In genomic region chr13:113930711-113931637, GRCh38 we compare ENCODE assay signal across 10 cellular contexts. TPM values are rescaled to one million over a fixed set of nuclear protein-coding genes. Genes with fewer than 3 reads are reported as not detected.
A peak's percentile ranks its signal among the peaks of the same experiment; 100 is the strongest.
DNase-seq lines count a peak whose midpoint lies in the region; ATAC-seq, FAIRE-seq and TF ChIP-seq lines count a peak whose summit lies in the region.
"Had no signal": no experiment of that assay in that cellular context is flagged by ENCODE, and none has a peak within 500 bp of the region (broad histone marks: within the 10 kb centered on the region; RNA-seq: fewer than 3 reads in every experiment).

No MANE protein-coding gene starts in this region.

- peak; percentile 21 for DNase-seq in activated CD4-positive, alpha-beta T cell treated with anti-CD3 and anti-CD28 coated beads, Interleukin-2, amount 10 ng/mL, durations not matched to agents 7 days and 5 days
- DNase-seq in effector CD4-positive, alpha-beta T cell: peak; percentile 38
- peak in 1 of 2 donors; percentile 79 for DNase-seq in stimulated activated naive CD8-positive, alpha-beta T cell treated with anti-CD3 and anti-CD28 coated beads, Interleukin-15, amount 100 ng/mL, for 72 hours
- DNase-seq in putamen (ENCODE audit: low spot score) (no peak), D721Med (ENCODE audit: insufficient read length, low spot score) (no peak), DMS114 treated with DMSO at 0.1 percent for 48 hours (lab: John Stamatoyannopoulos, UW; ENCODE audit: unreplicated experiment) (no peak)
- DNase-seq: NCI-H748 treated with DMSO at 0.1 percent for 48 hours had no signal

- H3K4me3 Mint-ChIP-seq in activated CD4-positive, alpha-beta T cell treated with anti-CD3 and anti-CD28 coated beads, Interleukin-2, amount 10 ng/mL, durations not matched to agents 7 days and 5 days: no peak overlapping the region
- H3K4me3 Mint-ChIP-seq in stimulated activated naive CD8-positive, alpha-beta T cell treated with anti-CD3 and anti-CD28 coated beads, Interleukin-15, amount 100 ng/mL, for 72 hours: peak overlapping the region in 1 of 2 donors; percentile 29
- H3K4me3 Mint-ChIP-seq: activated naive CD4-positive, alpha-beta T cell treated with anti-CD3 and anti-CD28 coated beads, Interleukin-2, amount 50 U/mL, for 24 hours had no signal

- H3K27ac Mint-ChIP-seq in activated CD4-positive, alpha-beta T cell treated with anti-CD3 and anti-CD28 coated beads, Interleukin-2, amount 10 ng/mL, durations not matched to agents 7 days and 5 days: no peak overlapping the region
- no peak overlapping the region for H3K27ac Mint-ChIP-seq in stimulated activated naive CD8-positive, alpha-beta T cell treated with anti-CD3 and anti-CD28 coated beads, Interleukin-15, amount 100 ng/mL, for 72 hours
- H3K27ac Mint-ChIP-seq: activated naive CD4-positive, alpha-beta T cell treated with anti-CD3 and anti-CD28 coated beads, Interleukin-2, amount 50 U/mL, for 24 hours had no signal

- H3K27me3 Mint-ChIP-seq in activated CD4-positive, alpha-beta T cell treated with anti-CD3 and anti-CD28 coated beads, Interleukin-2, amount 10 ng/mL, durations not matched to agents 7 days and 5 days: peaks cover 7% of the 10 kb centered on the region
- no peaks in the 10 kb centered on the region for H3K27me3 Mint-ChIP-seq in stimulated activated naive CD8-positive, alpha-beta T cell treated with anti-CD3 and anti-CD28 coated beads, Interleukin-15, amount 100 ng/mL, for 72 hours
- H3K27me3 Mint-ChIP-seq: activated naive CD4-positive, alpha-beta T cell treated with anti-CD3 and anti-CD28 coated beads, Interleukin-2, amount 50 U/mL, for 24 hours had no signal

- TF ChIP-seq CTCF in D721Med (IDR thresholded peaks at IDR 0.05; ENCODE audit: insufficient read depth, missing control alignments): no peak

- FAIRE-seq in D721Med (lab: Jason Lieb, UNC): no peak

- CTCF ChIA-PET in activated CD4-positive, alpha-beta T cell treated with anti-CD3 and anti-CD28 coated beads, Interleukin-2, amount 10 ng/mL, durations not matched to agents 7 days and 5 days (lab: Charles Lee): interaction anchor here (0.6 to 0.8 kb wide), 3 partner anchors 20 to 704 kb away, joined by 3 read pairs; no protein-coding TSS in a partner anchor

- no peaks in the 10 kb centered on the region for H3K9me3 Mint-ChIP-seq in activated CD4-positive, alpha-beta T cell treated with anti-CD3 and anti-CD28 coated beads, Interleukin-2, amount 10 ng/mL, durations not matched to agents 7 days and 5 days
- no peaks in the 10 kb centered on the region for H3K9me3 Mint-ChIP-seq in stimulated activated naive CD8-positive, alpha-beta T cell treated with anti-CD3 and anti-CD28 coated beads, Interleukin-15, amount 100 ng/mL, for 72 hours
- H3K9me3 Mint-ChIP-seq: activated naive CD4-positive, alpha-beta T cell treated with anti-CD3 and anti-CD28 coated beads, Interleukin-2, amount 50 U/mL, for 24 hours had no signal

- H3K4me1 Mint-ChIP-seq in activated CD4-positive, alpha-beta T cell treated with anti-CD3 and anti-CD28 coated beads, Interleukin-2, amount 10 ng/mL, durations not matched to agents 7 days and 5 days: peaks cover 9% of the 10 kb centered on the region
- H3K4me1 Mint-ChIP-seq in stimulated activated naive CD8-positive, alpha-beta T cell treated with anti-CD3 and anti-CD28 coated beads, Interleukin-15, amount 100 ng/mL, for 72 hours: no peaks in the 10 kb centered on the region
- H3K4me1 Mint-ChIP-seq: activated naive CD4-positive, alpha-beta T cell treated with anti-CD3 and anti-CD28 coated beads, Interleukin-2, amount 50 U/mL, for 24 hours had no signal

- ATAC-seq in HG03280 (IDR thresholded peaks at IDR 0.05; ENCODE audit: unreplicated experiment) (peak; percentile 52), GM18861 (IDR thresholded peaks at IDR 0.05; ENCODE audit: unreplicated experiment) (no peak)
- peak; percentile 92 for ATAC-seq in stimulated activated naive CD8-positive, alpha-beta T cell treated with anti-CD3 and anti-CD28 coated beads, Interleukin-15, amount 100 ng/mL, for 72 hours

- no peaks in the 10 kb centered on the region for H3K36me3 Mint-ChIP-seq in activated CD4-positive, alpha-beta T cell treated with anti-CD3 and anti-CD28 coated beads, Interleukin-2, amount 10 ng/mL, durations not matched to agents 7 days and 5 days (ENCODE audit: low read depth)
- H3K36me3 Mint-ChIP-seq: activated naive CD4-positive, alpha-beta T cell treated with anti-CD3 and anti-CD28 coated beads, Interleukin-2, amount 50 U/mL, for 24 hours had no signal

- POLR2A ChIA-PET in activated CD4-positive, alpha-beta T cell treated with anti-CD3 and anti-CD28 coated beads, Interleukin-2, amount 10 ng/mL, durations not matched to agents 7 days and 5 days (lab: Charles Lee): no interaction called here

RNA-seq across cellular contexts. Expression of gene C13orf46, which starts 42.9 kb away (rescaled TPM):
- 1 to 10 TPM; 7.3 to 9.8 TPM for total RNA-seq in activated CD4-positive, alpha-beta T cell treated with anti-CD3 and anti-CD28 coated beads, Interleukin-2, amount 10 ng/mL, durations not matched to agents 7 days and 5 days

Comparison
In these comparisons a context has a peak if more than half of its experiments do, and no peak if none do; other contexts are left out.
1. DNase-seq: peak in activated CD4-positive, alpha-beta T cell treated with anti-CD3 and anti-CD28 coated beads, Interleukin-2, amount 10 ng/mL, durations not matched to agents 7 days and 5 days (single experiment) and effector CD4-positive, alpha-beta T cell (single experiment); none in putamen (single experiment), D721Med (single experiment) and DMS114 treated with DMSO at 0.1 percent for 48 hours (single experiment).